Comparison of ENCODE assay signal across 9 cellular contexts in genomic region chr5:76819851-76820280, GRCh38. TPM values are rescaled to one million over a fixed set of nuclear protein-coding genes. Genes with fewer than 3 reads are reported as not detected.
DNase-seq lines count a peak whose midpoint lies in the region; ATAC-seq and TF ChIP-seq lines count a peak whose summit lies in the region.
"Had no signal": no experiment of that assay in that cellular context is flagged by ENCODE, and none has a peak within 500 bp of the region (broad histone marks: within the 10 kb centered on the region; RNA-seq: fewer than 3 reads in every experiment).

No MANE protein-coding gene starts in this region.

- no peaks in the 10 kb centered on the region for H3K36me3 ChIP-seq in lung (ENCODE audit: control insufficient read depth in 2 of 2, insufficient read depth in 2 of 2, low read length in 2 of 2)
- no peaks in the 10 kb centered on the region for H3K36me3 ChIP-seq in transverse colon

- peaks cover 19% of the 10 kb centered on the region for H3K4me1 Mint-ChIP-seq in activated T-cell treated with anti-CD3 and anti-CD28 coated beads, Interleukin-2, amount 50 U/mL, for 4 hours (ENCODE audit: low read depth)

- intact Hi-C loops in transverse colon (cut with DNase I; ENCODE audit: low total_unique reads) (no loop called here), posterior cingulate gyrus (cut with DNase I) (no loop called here)

- H3K36me3 Mint-ChIP-seq in activated T-cell treated with anti-CD3 and anti-CD28 coated beads, Interleukin-2, amount 50 U/mL, for 4 hours (ENCODE audit: insufficient read depth): peaks cover 3% of the 10 kb centered on the region

- H3K27ac ChIP-seq in lung (ENCODE audit: low read depth in 1 of 2, low read length in 1 of 2) (no peak overlapping the region), transverse colon (peak overlapping the region; percentile 88 to 93 (median 89))

- peak overlapping the region; percentile 80 for H3K4me3 Mint-ChIP-seq in activated T-cell treated with anti-CD3 and anti-CD28 coated beads, Interleukin-2, amount 50 U/mL, for 4 hours

- H3K27me3 ChIP-seq in lung (ENCODE audit: control insufficient read depth, insufficient read depth): no peaks in the 10 kb centered on the region
- H3K27me3 ChIP-seq in transverse colon: peaks cover 20% of the 10 kb centered on the region

- H3K9me3 ChIP-seq in lung (ENCODE audit: control insufficient read depth in 2 of 2, insufficient read depth in 1 of 2, low read length in 1 of 2) (no peaks in the 10 kb centered on the region), transverse colon (no peaks in the 10 kb centered on the region)

- H3K9me3 Mint-ChIP-seq in activated T-cell treated with anti-CD3 and anti-CD28 coated beads, Interleukin-2, amount 50 U/mL, for 4 hours: no peaks in the 10 kb centered on the region

- no peak for TF ChIP-seq EP300 in transverse colon (IDR thresholded peaks at IDR 0.05; ENCODE audit: low read depth)

- H3K27me3 Mint-ChIP-seq in activated T-cell treated with anti-CD3 and anti-CD28 coated beads, Interleukin-2, amount 50 U/mL, for 4 hours (ENCODE audit: low read depth): peaks cover 16% of the 10 kb centered on the region

- H3K4me3 ChIP-seq in lung (peak overlapping the region; percentile 53), transverse colon (peak overlapping the region; percentile 50 to 83 (median 62))

- no peak for DNase-seq in activated T-cell treated with anti-CD3 and anti-CD28 coated beads, Interleukin-2, amount 50 U/mL, for 4 hours
- DNase-seq in activated T-cell treated with anti-CD3 and anti-CD28 coated beads for 4 hours (no peak), ecto neural progenitor cell (ENCODE audit: low spot score) (peak; percentile 54), lung (ENCODE audit: low spot score) (no peak), transverse colon (peak; percentile 28), posterior cingulate gyrus (no peak), NCI-H146 (lab: John Stamatoyannopoulos, UW) (no peak), NK-92 (lab: John Stamatoyannopoulos, UW; ENCODE audit: unreplicated experiment) (no peak)
- DNase-seq: DMS79 treated with DMSO at 0.1 percent for 48 hours had no signal

- 12 to 31% methylated on average over 27 of the region's 27 CpGs for WGBS in lung, 2 donors
- 22% methylated on average over 18 of the region's 27 CpGs; no CpG with 5 or more reads in 1 of the 2 donors for WGBS in transverse colon (ENCODE audit: low coverage in 1 of 2), 2 donors

- H3K4me1 ChIP-seq in lung (ENCODE audit: control insufficient read depth in 2 of 2, insufficient read depth in 2 of 2, low read length in 2 of 2) (peaks cover 0 to 4% of the 10 kb centered on the region in 2 donors), transverse colon (peaks cover 0 to 30% (median 22%) of the 10 kb centered on the region in 4 donors)

- no peak for TF ChIP-seq POLR2A in transverse colon (IDR thresholded peaks at IDR 0.05)

- in situ Hi-C loops in transverse colon (cut with MboI; ENCODE audit: low pct_ligation_motif_present in 1 of 4, low pct_unique_long_range_greater_than_20kb in 1 of 4, low sequenced_read_pairs in 3 of 4): no loop called here

- ATAC-seq in activated T-cell treated with anti-CD3 and anti-CD28 coated beads, Interleukin-2, amount 50 U/mL, for 4 hours: peak in 1 of 2 donors; percentile 2
- ATAC-seq in lung (ENCODE audit: insufficient read depth, low FRiP score): peak; percentile 9

- TF ChIP-seq CTCF in lung (IDR thresholded peaks at IDR 0.05; ENCODE audit: control extremely low read depth, extremely low read depth): no peak
- no peak for TF ChIP-seq CTCF in transverse colon (IDR thresholded peaks at IDR 0.05)

RNA-seq across cellular contexts. Expression of gene F2RL1, which starts 1.0 kb away (rescaled TPM):
- 1 to 10 TPM; 1.6 to 1.9 (median 1.8) TPM for total RNA-seq in activated T-cell treated with anti-CD3 and anti-CD28 coated beads, Interleukin-2, amount 50 U/mL, for 4 hours
- total RNA-seq in lung (10 to 100 TPM in 1 of 2 donors, 1 to 10 TPM in 1; 5.5 to 19.2 TPM), transverse colon (100 to 1,000 TPM in 2 of 4 donors, 10 to 100 TPM in 2; 38.8 to 209 (median 92.1) TPM)
- 1 to 10 TPM; 3.8 to 5.3 TPM for polyA plus RNA-seq in lung

RNA-seq across cellular contexts. Expression of gene S100Z, which starts 29.9 kb away (rescaled TPM):
- total RNA-seq in activated T-cell treated with anti-CD3 and anti-CD28 coated beads, Interleukin-2, amount 50 U/mL, for 4 hours: under 1 TPM in 1 of 3 donors, not detected in 2; 0.66 TPM
- total RNA-seq in lung (1 to 10 TPM; 1.3 to 1.9 TPM), transverse colon (under 1 TPM in 1 of 4 donors, not detected in 3; 0.80 TPM)
- polyA plus RNA-seq in lung: 1 to 10 TPM in 1 of 2 donors, under 1 TPM in 1; 0.77 to 1.7 TPM

Comparison
In these comparisons a context has a peak if more than half of its experiments do, and no peak if none do; other contexts are left out.
1. DNase-seq: peak in ecto neural progenitor cell (single experiment) and transverse colon (single experiment); none in activated T-cell treated with anti-CD3 and anti-CD28 coated beads, Interleukin-2, amount 50 U/mL, for 4 hours (single experiment), activated T-cell treated with anti-CD3 and anti-CD28 coated beads for 4 hours (single experiment), lung (single experiment), posterior cingulate gyrus (0 of 10), NCI-H146 (single experiment) and NK-92 (single experiment).
2. H3K27ac ChIP-seq: peak in transverse colon (4 of 4); none in lung (0 of 2).